ENCODE assay signal across 15 cellular contexts in genomic region chr3:28936154-28936553, GRCh38.
DNase-seq lines count a peak whose midpoint lies in the region; ATAC-seq, FAIRE-seq and TF ChIP-seq lines count a peak whose summit lies in the region.
"Had no signal": no experiment of that assay in that cellular context is flagged by ENCODE, and none has a peak within 500 bp of the region (broad histone marks: within the 10 kb centered on the region; RNA-seq: fewer than 3 reads in every experiment).

No MANE protein-coding gene starts in this region.

- no peak for TF ChIP-seq CTCF in psoas muscle (IDR thresholded peaks at IDR 0.05)

- H3K27ac ChIP-seq in psoas muscle: no peak overlapping the region
- H3K27ac ChIP-seq: BLaER1 treated with 17β-estradiol and CSF1 and Interleukin-3, amounts not matched to agents 10 nM and 100 nM had no signal

- H3K9me3 Mint-ChIP-seq in activated CD4-positive, alpha-beta T cell treated with anti-CD3 and anti-CD28 coated beads, Interleukin-2, amount 10 ng/mL, durations not matched to agents 24 days and 14 days: peaks cover 7% of the 10 kb centered on the region
- peaks cover 3% of the 10 kb centered on the region for H3K9me3 Mint-ChIP-seq in T-helper 1 cell treated with Interleukin-12 subunit alpha and Interleukin-12 subunit beta and Interleukin-4 antibody, amounts not matched to agents 30 μg/mL and 1 μg/mL, for 36 hours
- H3K9me3 Mint-ChIP-seq: HFFc6 had no signal

- peaks cover 45% of the 10 kb centered on the region for H3K4me1 Mint-ChIP-seq in activated CD4-positive, alpha-beta T cell treated with anti-CD3 and anti-CD28 coated beads, Interleukin-2, amount 10 ng/mL, durations not matched to agents 24 days and 14 days
- peaks cover 43% of the 10 kb centered on the region for H3K4me1 Mint-ChIP-seq in T-helper 1 cell treated with Interleukin-12 subunit alpha and Interleukin-12 subunit beta and Interleukin-4 antibody, amounts not matched to agents 30 μg/mL and 1 μg/mL, for 36 hours (ENCODE audit: low read depth)

- no peaks in the 10 kb centered on the region for H3K27me3 Mint-ChIP-seq in activated CD4-positive, alpha-beta T cell treated with anti-CD3 and anti-CD28 coated beads, Interleukin-2, amount 10 ng/mL, durations not matched to agents 24 days and 14 days
- no peaks in the 10 kb centered on the region for H3K27me3 Mint-ChIP-seq in T-helper 1 cell treated with Interleukin-12 subunit alpha and Interleukin-12 subunit beta and Interleukin-4 antibody, amounts not matched to agents 30 μg/mL and 1 μg/mL, for 36 hours (ENCODE audit: low read depth)
- H3K27me3 Mint-ChIP-seq: CD4-positive, CD25-positive, alpha-beta regulatory T cell had no signal

- H3K36me3 ChIP-seq in psoas muscle (ENCODE audit: insufficient read depth in 1 of 2, low read depth in 1 of 2): no peaks in the 10 kb centered on the region
- H3K36me3 ChIP-seq: BLaER1 treated with 17β-estradiol and CSF1 and Interleukin-3, amounts not matched to agents 10 nM and 100 nM had no signal

- H3K9me3 ChIP-seq in psoas muscle: no peaks in the 10 kb centered on the region
- H3K9me3 ChIP-seq: BLaER1 treated with 17β-estradiol and CSF1 and Interleukin-3, amounts not matched to agents 10 nM and 100 nM had no signal

- intact Hi-C loops in activated CD4-positive, alpha-beta T cell treated with anti-CD3 and anti-CD28 coated beads, Interleukin-2, amount 10 ng/mL, durations not matched to agents 24 days and 14 days (cut with micrococcal nuclease): loop anchor here (5.0 kb wide), 1 partner anchor 36 kb away; no protein-coding TSS in a partner anchor
- intact Hi-C loops in psoas muscle (cut with DNase I): no loop called here

- H3K27ac Mint-ChIP-seq in activated CD4-positive, alpha-beta T cell treated with anti-CD3 and anti-CD28 coated beads, Interleukin-2, amount 10 ng/mL, durations not matched to agents 24 days and 14 days: peak overlapping the region; percentile 74
- peak overlapping the region; percentile 60 for H3K27ac Mint-ChIP-seq in T-helper 1 cell treated with Interleukin-12 subunit alpha and Interleukin-12 subunit beta and Interleukin-4 antibody, amounts not matched to agents 30 μg/mL and 1 μg/mL, for 36 hours
- H3K27ac Mint-ChIP-seq: CD4-positive, CD25-positive, alpha-beta regulatory T cell; HFFc6 had no signal

- no peak for DNase-seq in activated CD4-positive, alpha-beta T cell treated with anti-CD3 and anti-CD28 coated beads, Interleukin-2, amount 10 ng/mL, durations not matched to agents 24 days and 14 days
- DNase-seq in activated CD4-positive, alpha-beta T cell treated with anti-CD3 and anti-CD28 coated beads for 1 hour: no peak
- DNase-seq in GM12892 (ENCODE audit: insufficient read length) (no peak), amniotic epithelial cell (ENCODE audit: low read depth) (peak; percentile 46), psoas muscle (no peak), AML-193 (lab: John Stamatoyannopoulos, UW) (no peak)
- DNase-seq: 8988T, DMS53, GF-D8, HCEC 1CT, HFFc6 had no signal

- H3K4me3 ChIP-seq in psoas muscle: no peak overlapping the region
- H3K4me3 ChIP-seq: BLaER1 treated with 17β-estradiol and CSF1 and Interleukin-3, amounts not matched to agents 10 nM and 100 nM had no signal

- no peaks in the 10 kb centered on the region for H3K27me3 ChIP-seq in psoas muscle (ENCODE audit: insufficient read depth in 3 of 3, low read length in 2 of 3)

- no peak for TF ChIP-seq POLR2A in GM12892 (IDR thresholded peaks at IDR 0.05; ENCODE audit: low read depth, low read length)

- peaks cover 12% of the 10 kb centered on the region for H3K4me1 ChIP-seq in psoas muscle

- peak overlapping the region; percentile 50 for H3K4me3 Mint-ChIP-seq in activated CD4-positive, alpha-beta T cell treated with anti-CD3 and anti-CD28 coated beads, Interleukin-2, amount 10 ng/mL, durations not matched to agents 24 days and 14 days
- peak overlapping the region; percentile 35 for H3K4me3 Mint-ChIP-seq in T-helper 1 cell treated with Interleukin-12 subunit alpha and Interleukin-12 subunit beta and Interleukin-4 antibody, amounts not matched to agents 30 μg/mL and 1 μg/mL, for 36 hours
- H3K4me3 Mint-ChIP-seq: CD4-positive, CD25-positive, alpha-beta regulatory T cell; HFFc6 had no signal

- FAIRE-seq in GM12892 (lab: Jason Lieb, UNC): peak; percentile 27

- no peak for ATAC-seq in psoas muscle
- no peak for ATAC-seq in HG02840 (IDR thresholded peaks at IDR 0.05; ENCODE audit: low FRiP score, unreplicated experiment)

- WGBS in psoas muscle, 3 donors: 73 to 85% (median 76%) methylated on average over 2 of the region's 2 CpGs

- H3K36me3 Mint-ChIP-seq in activated CD4-positive, alpha-beta T cell treated with anti-CD3 and anti-CD28 coated beads, Interleukin-2, amount 10 ng/mL, durations not matched to agents 24 days and 14 days (ENCODE audit: low read depth): no peaks in the 10 kb centered on the region
- H3K36me3 Mint-ChIP-seq in T-helper 1 cell treated with Interleukin-12 subunit alpha and Interleukin-12 subunit beta and Interleukin-4 antibody, amounts not matched to agents 30 μg/mL and 1 μg/mL, for 36 hours (ENCODE audit: low read depth): peaks cover 1% of the 10 kb centered on the region
- H3K36me3 Mint-ChIP-seq: CD4-positive, CD25-positive, alpha-beta regulatory T cell had no signal
